Comparison of ENCODE assay signal across 27 cellular contexts in the genomic region with DNA sequence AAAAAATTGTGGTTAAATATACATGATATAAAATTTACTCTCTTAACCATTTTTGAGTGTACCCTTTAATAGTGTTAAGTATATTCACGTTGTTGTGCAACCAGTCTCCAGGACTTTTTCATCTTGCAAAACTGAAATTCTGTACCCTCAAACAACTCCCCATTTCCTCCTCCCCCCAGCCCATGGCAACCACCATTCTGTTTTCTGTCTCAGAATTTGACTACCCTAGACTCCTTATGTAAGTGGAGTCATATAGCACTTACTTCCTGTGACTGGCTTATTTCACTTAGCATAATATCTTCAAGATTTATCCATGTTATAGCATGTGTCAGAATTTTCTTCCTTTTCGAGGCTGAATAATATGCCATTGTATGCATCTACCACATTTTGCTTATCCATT. TPM values are rescaled to one million over a fixed set of nuclear protein-coding genes. Genes with fewer than 3 reads are reported as not detected.
"Had no signal": no experiment of that assay in that cellular context is flagged by ENCODE, and none has a peak within 500 bp of the region (broad histone marks: within the 10 kb centered on the region; RNA-seq: fewer than 3 reads in every experiment).

No MANE protein-coding gene starts in this region.

- H3K4me3 ChIP-seq: breast epithelium, dorsolateral prefrontal cortex, esophagus muscularis mucosa, gastroesophageal sphincter, thoracic aorta, vagina had no signal

- H3K4me1 ChIP-seq: breast epithelium had no signal

- H3K27ac Mint-ChIP-seq: activated CD4-positive, alpha-beta T cell treated with anti-CD3 and anti-CD28 coated beads, Interleukin-2, amount 10 ng/mL, durations not matched to agents 7 days and 5 days; activated naive CD8-positive, alpha-beta T cell treated with anti-CD3 and anti-CD28 coated beads for 36 hours; activated T-helper 17 cell treated with anti-CD3 and anti-CD28 coated beads, Interleukin-2, amount 50 U/mL, for 72 hours; memory B cell; stimulated activated naive B cell treated with anti-CD40 and anti-IgM and Interleukin-4, amounts not matched to agents 10 μg/mL and 1 μg/mL and 100 μg/mL, for 72 hours; T-helper 1 cell treated with Interleukin-12 subunit alpha and Interleukin-12 subunit beta and Interleukin-4 antibody, amounts not matched to agents 30 μg/mL and 1 μg/mL, for 36 hours; type B pancreatic cell had no signal

- H3K27me3 Mint-ChIP-seq: activated CD4-positive, alpha-beta T cell treated with anti-CD3 and anti-CD28 coated beads, Interleukin-2, amount 10 ng/mL, durations not matched to agents 7 days and 5 days; activated naive CD8-positive, alpha-beta T cell treated with anti-CD3 and anti-CD28 coated beads for 36 hours; activated T-helper 17 cell treated with anti-CD3 and anti-CD28 coated beads, Interleukin-2, amount 50 U/mL, for 72 hours; central memory CD8-positive, alpha-beta T cell; effector memory CD8-positive, alpha-beta T cell; memory B cell; stimulated activated naive B cell treated with anti-CD40 and anti-IgM and Interleukin-4, amounts not matched to agents 10 μg/mL and 1 μg/mL and 100 μg/mL, for 72 hours; type B pancreatic cell had no signal

- H3K9me3 Mint-ChIP-seq: activated CD4-positive, alpha-beta T cell treated with anti-CD3 and anti-CD28 coated beads, Interleukin-2, amount 10 ng/mL, durations not matched to agents 7 days and 5 days; activated naive CD8-positive, alpha-beta T cell treated with anti-CD3 and anti-CD28 coated beads for 36 hours; activated T-helper 17 cell treated with anti-CD3 and anti-CD28 coated beads, Interleukin-2, amount 50 U/mL, for 72 hours; central memory CD8-positive, alpha-beta T cell; effector memory CD8-positive, alpha-beta T cell; memory B cell; stimulated activated naive B cell treated with anti-CD40 and anti-IgM and Interleukin-4, amounts not matched to agents 10 μg/mL and 1 μg/mL and 100 μg/mL, for 72 hours; T-helper 1 cell treated with Interleukin-12 subunit alpha and Interleukin-12 subunit beta and Interleukin-4 antibody, amounts not matched to agents 30 μg/mL and 1 μg/mL, for 36 hours; type B pancreatic cell had no signal

- DNase-seq: activated CD4-positive, alpha-beta T cell treated with anti-CD3 and anti-CD28 coated beads, Interleukin-2, amount 10 ng/mL, durations not matched to agents 7 days and 5 days; activated CD4-positive, CD25-positive, alpha-beta regulatory T cell; activated naive CD8-positive, alpha-beta T cell treated with anti-CD3 and anti-CD28 coated beads for 36 hours; dorsolateral prefrontal cortex; effector memory CD8-positive, alpha-beta T cell; head of caudate nucleus; hypothalamus; nucleus accumbens; small intestine; stimulated activated CD4-positive, alpha-beta T cell treated with anti-CD3 and anti-CD28 coated beads, Interleukin-2, amount 100 ng/mL, for 24 hours; stimulated activated naive B cell treated with anti-CD40 and anti-IgM and Interleukin-4, amounts not matched to agents 10 μg/mL and 1 μg/mL and 100 μg/mL, for 72 hours had no signal

- H3K36me3 ChIP-seq: breast epithelium, thoracic aorta had no signal

- H3K27ac ChIP-seq: breast epithelium, dorsolateral prefrontal cortex, esophagus muscularis mucosa, gastroesophageal sphincter, thoracic aorta, vagina had no signal

- H3K4me3 Mint-ChIP-seq: activated CD4-positive, alpha-beta T cell treated with anti-CD3 and anti-CD28 coated beads, Interleukin-2, amount 10 ng/mL, durations not matched to agents 7 days and 5 days; activated naive CD8-positive, alpha-beta T cell treated with anti-CD3 and anti-CD28 coated beads for 36 hours; activated T-helper 17 cell treated with anti-CD3 and anti-CD28 coated beads, Interleukin-2, amount 50 U/mL, for 72 hours; central memory CD8-positive, alpha-beta T cell; effector memory CD8-positive, alpha-beta T cell; memory B cell; stimulated activated naive B cell treated with anti-CD40 and anti-IgM and Interleukin-4, amounts not matched to agents 10 μg/mL and 1 μg/mL and 100 μg/mL, for 72 hours; T-helper 1 cell treated with Interleukin-12 subunit alpha and Interleukin-12 subunit beta and Interleukin-4 antibody, amounts not matched to agents 30 μg/mL and 1 μg/mL, for 36 hours; type B pancreatic cell had no signal

- H3K36me3 Mint-ChIP-seq: type B pancreatic cell had no signal

- ATAC-seq: activated T-helper 17 cell treated with anti-CD3 and anti-CD28 coated beads, Interleukin-2, amount 50 U/mL, for 72 hours; effector memory CD8-positive, alpha-beta T cell; gastroesophageal sphincter; sciatic nerve; stimulated activated naive B cell treated with anti-CD40 and anti-IgM and Interleukin-4, amounts not matched to agents 10 μg/mL and 1 μg/mL and 100 μg/mL, for 72 hours had no signal

- H3K9me3 ChIP-seq: breast epithelium, esophagus muscularis mucosa, gastroesophageal sphincter, thoracic aorta, vagina had no signal

- H3K27me3 ChIP-seq: breast epithelium, dorsolateral prefrontal cortex, esophagus muscularis mucosa, gastroesophageal sphincter, vagina had no signal

RNA-seq across cellular contexts. Expression of a gene that starts 29.4 kb away (rescaled TPM):
- total RNA-seq: activated CD4-positive, alpha-beta T cell treated with anti-CD3 and anti-CD28 coated beads, Interleukin-2, amount 10 ng/mL, durations not matched to agents 7 days and 5 days; activated CD8-positive, alpha-beta memory T cell treated with anti-CD3 and anti-CD28 coated beads for 36 hours; activated naive CD8-positive, alpha-beta T cell treated with anti-CD3 and anti-CD28 coated beads for 36 hours; activated T-helper 17 cell treated with anti-CD3 and anti-CD28 coated beads, Interleukin-2, amount 50 U/mL, for 72 hours; astrocyte; dorsolateral prefrontal cortex; esophagus muscularis mucosa; liver; renal cortical epithelial cell; sciatic nerve; thoracic aorta; vagina had no signal
- polyA plus RNA-seq: liver, neural cell, small intestine had no signal

RNA-seq across cellular contexts. Expression of a gene that starts 30.8 kb away (rescaled TPM):
- total RNA-seq: activated CD4-positive, alpha-beta T cell treated with anti-CD3 and anti-CD28 coated beads, Interleukin-2, amount 10 ng/mL, durations not matched to agents 7 days and 5 days; activated CD8-positive, alpha-beta memory T cell treated with anti-CD3 and anti-CD28 coated beads for 36 hours; activated naive CD8-positive, alpha-beta T cell treated with anti-CD3 and anti-CD28 coated beads for 36 hours; activated T-helper 17 cell treated with anti-CD3 and anti-CD28 coated beads, Interleukin-2, amount 50 U/mL, for 72 hours; astrocyte; breast epithelium; dorsolateral prefrontal cortex; esophagus muscularis mucosa; gastroesophageal sphincter; liver; renal cortical epithelial cell; sciatic nerve; thoracic aorta; vagina had no signal
- polyA plus RNA-seq: liver, neural cell, small intestine had no signal
